Comparison of ENCODE assay signal across 1 cellular context in the genomic region with DNA sequence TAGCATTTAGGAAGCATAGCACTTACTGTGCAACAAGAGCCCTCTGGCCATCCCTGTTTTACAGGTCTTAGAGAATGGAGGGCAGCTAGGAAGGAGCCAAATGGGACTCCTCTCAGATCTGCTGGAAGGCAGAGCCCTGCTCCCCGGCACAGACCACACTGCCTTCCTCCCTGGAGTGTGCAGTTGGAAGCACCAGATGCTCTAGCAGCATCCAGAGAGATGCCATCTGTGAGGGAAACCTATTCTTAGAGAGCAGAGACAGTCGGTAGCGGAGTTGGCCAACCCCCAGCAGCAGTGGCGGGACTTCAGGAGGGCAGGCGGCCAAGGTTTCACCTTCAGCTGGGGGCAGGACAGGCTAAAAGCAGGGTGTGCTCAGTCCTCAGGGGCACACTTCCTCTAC.
A peak's percentile ranks its signal among the peaks of the same experiment; 100 is the strongest.
TF ChIP-seq lines count a peak whose summit lies in the region.

No MANE protein-coding gene starts in this region.

TF ChIP-seq in HepG2, 621 proteins besides CTCF, POLR2A, EP300 and RAD21 (continued from another document):
- TF ChIP-seq ZNF678 (CRISPR knock-in tag; IDR thresholded peaks at IDR 0.05) (no peak), ZNF788 (CRISPR knock-in tag; IDR thresholded peaks at IDR 0.05; ENCODE audit: borderline replicate concordance) (0 out of 2 replicates have a peak, but pooled peaks have one; percentile 32), ZNF772 (CRISPR knock-in tag; IDR thresholded peaks at IDR 0.05) (0 out of 2 replicates have a peak, but pooled peaks have one; percentile 60), TBX2 (CRISPR knock-in tag; IDR thresholded peaks at IDR 0.05; ENCODE audit: borderline replicate concordance) (peak; percentile 46; the same call in 1 of the 2 replicates), ZNF10 (CRISPR knock-in tag; IDR thresholded peaks at IDR 0.05; ENCODE audit: borderline replicate concordance, low read depth) (no peak), KLF11 (CRISPR knock-in tag; IDR thresholded peaks at IDR 0.05) (no peak), RARA (CRISPR knock-in tag; IDR thresholded peaks at IDR 0.05) (peak; percentile 53; the same call in 1 of the 2 replicates), SP5 (CRISPR knock-in tag; IDR thresholded peaks at IDR 0.05; ENCODE audit: borderline replicate concordance, low read depth) (no peak), HMG20B (CRISPR knock-in tag; conservative IDR thresholded peaks at IDR 0.05) (no peak), RORA (CRISPR knock-in tag; IDR thresholded peaks at IDR 0.05) (no peak), SKI (IDR thresholded peaks at IDR 0.05; ENCODE audit: partially characterized antibody) (peak; percentile 26), ZBTB38 (CRISPR knock-in tag; IDR thresholded peaks at IDR 0.05) (peak; percentile 83), YY1 (IDR thresholded peaks at IDR 0.05; ENCODE audit: insufficient read depth, insufficient replicate concordance, low read depth, low read length) (no peak), ZNF232 (CRISPR knock-in tag; IDR thresholded peaks at IDR 0.05; ENCODE audit: borderline replicate concordance) (no peak), POLR2AphosphoS2 (IDR thresholded peaks at IDR 0.05; ENCODE audit: low read depth, low read length) (no peak), TRIM24 (CRISPR knock-in tag; IDR thresholded peaks at IDR 0.05) (no peak), ZNF713 (CRISPR knock-in tag; IDR thresholded peaks at IDR 0.05) (no peak), ZNF430 (CRISPR knock-in tag; IDR thresholded peaks at IDR 0.05) (no peak), ZNF83 (CRISPR knock-in tag; IDR thresholded peaks at IDR 0.05; ENCODE audit: borderline replicate concordance) (no peak), ZBTB20 (CRISPR knock-in tag; IDR thresholded peaks at IDR 0.05; ENCODE audit: borderline replicate concordance, low read depth) (no peak)
- TF ChIP-seq, protein P1, sequence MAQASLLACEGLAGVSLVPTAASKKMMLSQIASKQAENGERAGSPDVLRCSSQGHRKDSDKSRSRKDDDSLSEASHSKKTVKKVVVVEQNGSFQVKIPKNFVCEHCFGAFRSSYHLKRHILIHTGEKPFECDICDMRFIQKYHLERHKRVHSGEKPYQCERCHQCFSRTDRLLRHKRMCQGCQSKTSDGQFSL (CRISPR knock-in tag; IDR thresholded peaks at IDR 0.05): no peak
- TF ChIP-seq, protein P2, sequence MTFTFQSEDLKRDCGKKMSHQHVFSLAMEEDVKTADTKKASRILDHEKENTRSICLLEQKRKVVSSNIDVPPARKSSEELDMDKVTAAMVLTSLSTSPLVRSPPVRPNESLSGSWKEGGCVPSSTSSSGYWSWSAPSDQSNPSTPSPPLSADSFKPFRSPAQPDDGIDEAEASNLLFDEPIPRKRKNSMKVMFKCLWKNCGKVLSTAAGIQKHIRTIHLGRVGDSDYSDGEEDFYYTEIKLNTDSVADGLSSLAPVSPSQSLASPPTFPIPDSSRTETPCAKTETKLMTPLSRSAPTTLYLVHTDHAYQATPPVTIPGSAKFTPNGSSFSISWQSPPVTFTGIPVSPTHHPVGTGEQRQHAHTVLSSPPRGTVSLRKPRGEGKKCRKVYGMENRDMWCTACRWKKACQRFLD (CRISPR knock-in tag; IDR thresholded peaks at IDR 0.05; ENCODE audit: borderline replicate concordance): no peak
- TF ChIP-seq, protein P3, sequence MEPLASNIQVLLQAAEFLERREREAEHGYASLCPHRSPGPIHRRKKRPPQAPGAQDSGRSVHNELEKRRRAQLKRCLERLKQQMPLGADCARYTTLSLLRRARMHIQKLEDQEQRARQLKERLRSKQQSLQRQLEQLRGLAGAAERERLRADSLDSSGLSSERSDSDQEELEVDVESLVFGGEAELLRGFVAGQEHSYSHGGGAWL (CRISPR knock-in tag; IDR thresholded peaks at IDR 0.05): 0 out of 2 replicates have a peak, but pooled peaks have one; percentile 2
- TF ChIP-seq, protein P4, sequence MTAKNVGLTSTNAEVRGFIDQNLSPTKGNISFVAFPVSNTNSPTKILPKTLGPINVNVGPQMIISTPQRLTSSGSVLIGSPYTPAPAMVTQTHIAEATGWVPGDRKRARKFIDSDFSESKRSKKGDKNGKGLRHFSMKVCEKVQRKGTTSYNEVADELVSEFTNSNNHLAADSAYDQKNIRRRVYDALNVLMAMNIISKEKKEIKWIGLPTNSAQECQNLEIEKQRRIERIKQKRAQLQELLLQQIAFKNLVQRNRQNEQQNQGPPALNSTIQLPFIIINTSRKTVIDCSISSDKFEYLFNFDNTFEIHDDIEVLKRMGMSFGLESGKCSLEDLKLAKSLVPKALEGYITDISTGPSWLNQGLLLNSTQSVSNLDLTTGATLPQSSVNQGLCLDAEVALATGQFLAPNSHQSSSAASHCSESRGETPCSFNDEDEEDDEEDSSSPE (CRISPR knock-in tag; IDR thresholded peaks at IDR 0.05): no peak
- TF ChIP-seq, protein P5, sequence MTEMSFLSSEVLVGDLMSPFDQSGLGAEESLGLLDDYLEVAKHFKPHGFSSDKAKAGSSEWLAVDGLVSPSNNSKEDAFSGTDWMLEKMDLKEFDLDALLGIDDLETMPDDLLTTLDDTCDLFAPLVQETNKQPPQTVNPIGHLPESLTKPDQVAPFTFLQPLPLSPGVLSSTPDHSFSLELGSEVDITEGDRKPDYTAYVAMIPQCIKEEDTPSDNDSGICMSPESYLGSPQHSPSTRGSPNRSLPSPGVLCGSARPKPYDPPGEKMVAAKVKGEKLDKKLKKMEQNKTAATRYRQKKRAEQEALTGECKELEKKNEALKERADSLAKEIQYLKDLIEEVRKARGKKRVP (CRISPR knock-in tag; IDR thresholded peaks at IDR 0.05): no peak
- TF ChIP-seq, protein P6, sequence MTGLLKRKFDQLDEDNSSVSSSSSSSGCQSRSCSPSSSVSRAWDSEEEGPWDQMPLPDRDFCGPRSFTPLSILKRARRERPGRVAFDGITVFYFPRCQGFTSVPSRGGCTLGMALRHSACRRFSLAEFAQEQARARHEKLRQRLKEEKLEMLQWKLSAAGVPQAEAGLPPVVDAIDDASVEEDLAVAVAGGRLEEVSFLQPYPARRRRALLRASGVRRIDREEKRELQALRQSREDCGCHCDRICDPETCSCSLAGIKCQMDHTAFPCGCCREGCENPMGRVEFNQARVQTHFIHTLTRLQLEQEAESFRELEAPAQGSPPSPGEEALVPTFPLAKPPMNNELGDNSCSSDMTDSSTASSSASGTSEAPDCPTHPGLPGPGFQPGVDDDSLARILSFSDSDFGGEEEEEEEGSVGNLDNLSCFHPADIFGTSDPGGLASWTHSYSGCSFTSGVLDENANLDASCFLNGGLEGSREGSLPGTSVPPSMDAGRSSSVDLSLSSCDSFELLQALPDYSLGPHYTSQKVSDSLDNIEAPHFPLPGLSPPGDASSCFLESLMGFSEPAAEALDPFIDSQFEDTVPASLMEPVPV (CRISPR knock-in tag; IDR thresholded peaks at IDR 0.05): no peak
- TF ChIP-seq, protein P7, sequence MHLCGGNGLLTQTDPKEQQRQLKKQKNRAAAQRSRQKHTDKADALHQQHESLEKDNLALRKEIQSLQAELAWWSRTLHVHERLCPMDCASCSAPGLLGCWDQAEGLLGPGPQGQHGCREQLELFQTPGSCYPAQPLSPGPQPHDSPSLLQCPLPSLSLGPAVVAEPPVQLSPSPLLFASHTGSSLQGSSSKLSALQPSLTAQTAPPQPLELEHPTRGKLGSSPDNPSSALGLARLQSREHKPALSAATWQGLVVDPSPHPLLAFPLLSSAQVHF (CRISPR knock-in tag; IDR thresholded peaks at IDR 0.05): no peak
- TF ChIP-seq, protein P8, sequence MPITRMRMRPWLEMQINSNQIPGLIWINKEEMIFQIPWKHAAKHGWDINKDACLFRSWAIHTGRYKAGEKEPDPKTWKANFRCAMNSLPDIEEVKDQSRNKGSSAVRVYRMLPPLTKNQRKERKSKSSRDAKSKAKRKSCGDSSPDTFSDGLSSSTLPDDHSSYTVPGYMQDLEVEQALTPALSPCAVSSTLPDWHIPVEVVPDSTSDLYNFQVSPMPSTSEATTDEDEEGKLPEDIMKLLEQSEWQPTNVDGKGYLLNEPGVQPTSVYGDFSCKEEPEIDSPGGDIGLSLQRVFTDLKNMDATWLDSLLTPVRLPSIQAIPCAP (CRISPR knock-in tag; IDR thresholded peaks at IDR 0.05; ENCODE audit: low read depth): no peak
- TF ChIP-seq, protein P9, sequence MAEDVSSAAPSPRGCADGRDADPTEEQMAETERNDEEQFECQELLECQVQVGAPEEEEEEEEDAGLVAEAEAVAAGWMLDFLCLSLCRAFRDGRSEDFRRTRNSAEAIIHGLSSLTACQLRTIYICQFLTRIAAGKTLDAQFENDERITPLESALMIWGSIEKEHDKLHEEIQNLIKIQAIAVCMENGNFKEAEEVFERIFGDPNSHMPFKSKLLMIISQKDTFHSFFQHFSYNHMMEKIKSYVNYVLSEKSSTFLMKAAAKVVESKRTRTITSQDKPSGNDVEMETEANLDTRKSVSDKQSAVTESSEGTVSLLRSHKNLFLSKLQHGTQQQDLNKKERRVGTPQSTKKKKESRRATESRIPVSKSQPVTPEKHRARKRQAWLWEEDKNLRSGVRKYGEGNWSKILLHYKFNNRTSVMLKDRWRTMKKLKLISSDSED (CRISPR knock-in tag; IDR thresholded peaks at IDR 0.05): no peak
